Comparison of ENCODE assay signal across 13 cellular contexts in the genomic region with DNA sequence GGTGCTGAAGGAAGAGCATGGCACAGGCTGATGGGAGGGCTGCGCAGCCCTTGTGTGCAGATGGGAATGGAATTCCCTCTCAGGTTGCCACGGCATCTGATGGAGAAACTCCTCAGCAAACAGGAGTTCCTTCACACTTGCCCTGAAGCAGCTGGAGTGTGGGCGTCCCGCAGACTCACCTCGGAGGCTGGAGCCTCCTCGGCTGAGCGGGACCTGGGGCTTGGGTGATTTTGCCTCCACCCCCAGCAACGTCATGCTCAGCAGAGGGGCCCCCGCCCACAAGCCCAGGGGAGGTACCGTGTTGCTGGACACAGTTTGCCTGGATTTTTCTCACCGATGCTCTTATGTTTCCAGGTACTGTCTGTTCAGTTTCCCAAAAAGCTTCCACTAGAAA.
A peak's percentile ranks its signal among the peaks of the same experiment; 100 is the strongest.
DNase-seq lines count a peak whose midpoint lies in the region; ATAC-seq, FAIRE-seq and TF ChIP-seq lines count a peak whose summit lies in the region.
"Had no signal": no experiment of that assay in that cellular context is flagged by ENCODE, and none has a peak within 500 bp of the region (broad histone marks: within the 10 kb centered on the region; RNA-seq: fewer than 3 reads in every experiment).

No MANE protein-coding gene starts in this region.

- H3K36me3 ChIP-seq in bronchial epithelial cell (ENCODE audit: control insufficient read depth, insufficient read depth, low read length), result no peaks in the 10 kb centered on the region
- H3K36me3 ChIP-seq in mucosa of rectum (ENCODE audit: control insufficient read depth in 2 of 2, insufficient read depth in 2 of 2, low read length in 2 of 2), result no peaks in the 10 kb centered on the region
- H3K36me3 ChIP-seq: gastrocnemius medialis, neutrophil, vagina had no signal

- no peak for TF ChIP-seq CTCF in A549 (IDR thresholded peaks at IDR 0.05)
- TF ChIP-seq CTCF in bronchial epithelial cell (IDR thresholded peaks at IDR 0.05; ENCODE audit: insufficient read depth, low read length, severe bottlenecking), result no peak

- H3K4me3 ChIP-seq in A549, result peak overlapping the region; percentile 53
- H3K4me3 ChIP-seq in bronchial epithelial cell (ENCODE audit: low read depth, low read length), result no peak overlapping the region
- peak overlapping the region; percentile 44 to 48 for H3K4me3 ChIP-seq in mucosa of rectum (ENCODE audit: low read length in 2 of 2)
- H3K4me3 ChIP-seq: gastrocnemius medialis, vagina had no signal

- H3K9ac ChIP-seq in mucosa of rectum (ENCODE audit: low read depth in 1 of 2, low read length in 2 of 2), result peak overlapping the region in 1 of 2 donors; percentile 51

- H3K27me3 ChIP-seq in bronchial epithelial cell (ENCODE audit: control insufficient read depth, insufficient read depth, low read length) (no peaks in the 10 kb centered on the region), mucosa of rectum (ENCODE audit: control insufficient read depth in 2 of 2, insufficient read depth in 2 of 2, low read length in 2 of 2) (no peaks in the 10 kb centered on the region)
- H3K27me3 ChIP-seq: gastrocnemius medialis, neutrophil, vagina had no signal

- H3K4me1 ChIP-seq in A549 (no peaks in the 10 kb centered on the region), mucosa of rectum (ENCODE audit: control insufficient read depth in 2 of 2, insufficient read depth in 2 of 2, low read length in 2 of 2) (peaks cover 27 to 35% of the 10 kb centered on the region in 2 donors)

- H3K27ac ChIP-seq in A549, result peak overlapping the region; percentile 83 to 95
- no peak overlapping the region for H3K27ac ChIP-seq in mucosa of rectum (ENCODE audit: low read depth in 2 of 2, low read length in 2 of 2)
- H3K27ac ChIP-seq: gastrocnemius medialis, neutrophil, vagina had no signal

- ATAC-seq in A549, result peak; percentile 77 to 83
- ATAC-seq in HG02884 (IDR thresholded peaks at IDR 0.05; ENCODE audit: unreplicated experiment), result no peak
- ATAC-seq: gastrocnemius medialis, SK-N-SH treated with all-trans-retinoic acid at 6 μM for 48 hours had no signal

- FAIRE-seq in A549 (lab: Jason Lieb, UNC) (no peak), bronchial epithelial cell (lab: Jason Lieb, UNC) (peak; percentile 23)

- TF ChIP-seq RAD21 in A549 (conservative IDR thresholded peaks at IDR 0.05 in 1 of 2, IDR thresholded peaks at IDR 0.05 in 1 of 2), result no peak

- H3K9me3 ChIP-seq in A549 (no peaks in the 10 kb centered on the region), mucosa of rectum (ENCODE audit: control insufficient read depth in 2 of 2, low read length in 2 of 2) (no peaks in the 10 kb centered on the region)
- H3K9me3 ChIP-seq: gastrocnemius medialis, neutrophil, vagina had no signal

- TF ChIP-seq POLR2A in A549 (IDR thresholded peaks at IDR 0.05; ENCODE audit: low read length), result no peak

- DNase-seq in A549 (ENCODE audit: low read depth in 1 of 2, low spot score in 1 of 2), result peak; percentile 58 to 83
- peak; percentile 21 for DNase-seq in HPDE6-E6E7 (ENCODE audit: extremely low spot score)
- DNase-seq in bronchial epithelial cell (ENCODE audit: low read depth), result peak; percentile 10
- DNase-seq in NCI-H1417 (lab: John Stamatoyannopoulos, UW), result no peak
- no peak for DNase-seq in GM19240 (ENCODE audit: insufficient read length, low spot score)
- DNase-seq in activated CD8-positive, alpha-beta memory T cell treated with anti-CD3 and anti-CD28 coated beads, Interleukin-2, amount 50 U/mL, for 48 hours, result no peak
- DNase-seq: gastrocnemius medialis, NCI-H1694 had no signal

- CTCF ChIA-PET in A549 (lab: Yijun Ruan, JAX), result interaction anchor here (0.6 to 10.8 kb wide), 13 partner anchors 15 to 382 kb away, joined by 3 to 161 read pairs (median 4); a partner anchor contains a TSS

- peak overlapping the region; percentile 90 for H3K4me2 ChIP-seq in A549

- POLR2A ChIA-PET in A549 (lab: Yijun Ruan, JAX), result no interaction called here

- no peak for TF ChIP-seq EP300 in A549 (IDR thresholded peaks at IDR 0.05)

- 12% methylated on average over 8 of the region's 11 CpGs for WGBS in A549 (ENCODE audit: missing lambda C conversion rate)

TF ChIP-seq in A549, 52 proteins besides CTCF, POLR2A, EP300 and RAD21:
- TF ChIP-seq BHLHE40 (IDR thresholded peaks at IDR 0.05; ENCODE audit: low read depth, low read length), result no peak
- TF ChIP-seq NPAS2 (CRISPR knock-in tag; IDR thresholded peaks at IDR 0.05; ENCODE audit: borderline replicate concordance), result no peak
- TF ChIP-seq HDAC2 (IDR thresholded peaks at IDR 0.05), result no peak
- TF ChIP-seq, protein P1, sequence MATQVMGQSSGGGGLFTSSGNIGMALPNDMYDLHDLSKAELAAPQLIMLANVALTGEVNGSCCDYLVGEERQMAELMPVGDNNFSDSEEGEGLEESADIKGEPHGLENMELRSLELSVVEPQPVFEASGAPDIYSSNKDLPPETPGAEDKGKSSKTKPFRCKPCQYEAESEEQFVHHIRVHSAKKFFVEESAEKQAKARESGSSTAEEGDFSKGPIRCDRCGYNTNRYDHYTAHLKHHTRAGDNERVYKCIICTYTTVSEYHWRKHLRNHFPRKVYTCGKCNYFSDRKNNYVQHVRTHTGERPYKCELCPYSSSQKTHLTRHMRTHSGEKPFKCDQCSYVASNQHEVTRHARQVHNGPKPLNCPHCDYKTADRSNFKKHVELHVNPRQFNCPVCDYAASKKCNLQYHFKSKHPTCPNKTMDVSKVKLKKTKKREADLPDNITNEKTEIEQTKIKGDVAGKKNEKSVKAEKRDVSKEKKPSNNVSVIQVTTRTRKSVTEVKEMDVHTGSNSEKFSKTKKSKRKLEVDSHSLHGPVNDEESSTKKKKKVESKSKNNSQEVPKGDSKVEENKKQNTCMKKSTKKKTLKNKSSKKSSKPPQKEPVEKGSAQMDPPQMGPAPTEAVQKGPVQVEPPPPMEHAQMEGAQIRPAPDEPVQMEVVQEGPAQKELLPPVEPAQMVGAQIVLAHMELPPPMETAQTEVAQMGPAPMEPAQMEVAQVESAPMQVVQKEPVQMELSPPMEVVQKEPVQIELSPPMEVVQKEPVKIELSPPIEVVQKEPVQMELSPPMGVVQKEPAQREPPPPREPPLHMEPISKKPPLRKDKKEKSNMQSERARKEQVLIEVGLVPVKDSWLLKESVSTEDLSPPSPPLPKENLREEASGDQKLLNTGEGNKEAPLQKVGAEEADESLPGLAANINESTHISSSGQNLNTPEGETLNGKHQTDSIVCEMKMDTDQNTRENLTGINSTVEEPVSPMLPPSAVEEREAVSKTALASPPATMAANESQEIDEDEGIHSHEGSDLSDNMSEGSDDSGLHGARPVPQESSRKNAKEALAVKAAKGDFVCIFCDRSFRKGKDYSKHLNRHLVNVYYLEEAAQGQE (IDR thresholded peaks at IDR 0.05), result no peak
- no peak for TF ChIP-seq HOXB5 (CRISPR knock-in tag; IDR thresholded peaks at IDR 0.05)
- TF ChIP-seq, protein P2, sequence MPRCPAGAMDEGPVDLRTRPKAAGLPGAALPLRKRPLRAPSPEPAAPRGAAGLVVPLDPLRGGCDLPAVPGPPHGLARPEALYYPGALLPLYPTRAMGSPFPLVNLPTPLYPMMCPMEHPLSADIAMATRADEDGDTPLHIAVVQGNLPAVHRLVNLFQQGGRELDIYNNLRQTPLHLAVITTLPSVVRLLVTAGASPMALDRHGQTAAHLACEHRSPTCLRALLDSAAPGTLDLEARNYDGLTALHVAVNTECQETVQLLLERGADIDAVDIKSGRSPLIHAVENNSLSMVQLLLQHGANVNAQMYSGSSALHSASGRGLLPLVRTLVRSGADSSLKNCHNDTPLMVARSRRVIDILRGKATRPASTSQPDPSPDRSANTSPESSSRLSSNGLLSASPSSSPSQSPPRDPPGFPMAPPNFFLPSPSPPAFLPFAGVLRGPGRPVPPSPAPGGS (IDR thresholded peaks at IDR 0.05), result no peak
- TF ChIP-seq SREBF2 (IDR thresholded peaks at IDR 0.05), result no peak
- no peak for TF ChIP-seq CEBPB (IDR thresholded peaks at IDR 0.05)
- TF ChIP-seq, protein P3, sequence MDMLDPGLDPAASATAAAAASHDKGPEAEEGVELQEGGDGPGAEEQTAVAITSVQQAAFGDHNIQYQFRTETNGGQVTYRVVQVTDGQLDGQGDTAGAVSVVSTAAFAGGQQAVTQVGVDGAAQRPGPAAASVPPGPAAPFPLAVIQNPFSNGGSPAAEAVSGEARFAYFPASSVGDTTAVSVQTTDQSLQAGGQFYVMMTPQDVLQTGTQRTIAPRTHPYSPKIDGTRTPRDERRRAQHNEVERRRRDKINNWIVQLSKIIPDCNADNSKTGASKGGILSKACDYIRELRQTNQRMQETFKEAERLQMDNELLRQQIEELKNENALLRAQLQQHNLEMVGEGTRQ (IDR thresholded peaks at IDR 0.05), result no peak
- TF ChIP-seq MAZ (IDR thresholded peaks at IDR 0.05; ENCODE audit: borderline replicate concordance, low read depth, low read length), result no peak
- TF ChIP-seq KDM1A (IDR thresholded peaks at IDR 0.05; ENCODE audit: low read depth), result no peak
- no peak for TF ChIP-seq EHF (CRISPR knock-in tag; IDR thresholded peaks at IDR 0.05)
- no peak for TF ChIP-seq TP53 (CRISPR knock-in tag; IDR thresholded peaks at IDR 0.05)
- TF ChIP-seq, protein P4, sequence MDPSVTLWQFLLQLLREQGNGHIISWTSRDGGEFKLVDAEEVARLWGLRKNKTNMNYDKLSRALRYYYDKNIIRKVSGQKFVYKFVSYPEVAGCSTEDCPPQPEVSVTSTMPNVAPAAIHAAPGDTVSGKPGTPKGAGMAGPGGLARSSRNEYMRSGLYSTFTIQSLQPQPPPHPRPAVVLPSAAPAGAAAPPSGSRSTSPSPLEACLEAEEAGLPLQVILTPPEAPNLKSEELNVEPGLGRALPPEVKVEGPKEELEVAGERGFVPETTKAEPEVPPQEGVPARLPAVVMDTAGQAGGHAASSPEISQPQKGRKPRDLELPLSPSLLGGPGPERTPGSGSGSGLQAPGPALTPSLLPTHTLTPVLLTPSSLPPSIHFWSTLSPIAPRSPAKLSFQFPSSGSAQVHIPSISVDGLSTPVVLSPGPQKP (IDR thresholded peaks at IDR 0.05; ENCODE audit: low read depth, low read length), result no peak
- TF ChIP-seq FOSL2 (IDR thresholded peaks at IDR 0.05), result no peak
- TF ChIP-seq FOSL2 (CRISPR knock-in tag; IDR thresholded peaks at IDR 0.05), result no peak
- no peak for TF ChIP-seq CHD4 (IDR thresholded peaks at IDR 0.05; ENCODE audit: borderline replicate concordance)
- no peak for TF ChIP-seq MAFK (IDR thresholded peaks at IDR 0.05; ENCODE audit: partially characterized antibody)
- no peak for TF ChIP-seq RFX5 (IDR thresholded peaks at IDR 0.05)
- no peak for TF ChIP-seq ZFP36 (IDR thresholded peaks at IDR 0.05; ENCODE audit: borderline replicate concordance, partially characterized antibody)
- TF ChIP-seq GATA3 (IDR thresholded peaks at IDR 0.05; ENCODE audit: borderline replicate concordance), result no peak

Comparison
In these comparisons a context has a peak if more than half of its experiments do, and no peak if none do; other contexts are left out.
1. DNase-seq: peak in A549 (2 of 2), HPDE6-E6E7 (single experiment) and bronchial epithelial cell (single experiment); none in NCI-H1417 (0 of 3), GM19240 (single experiment) and activated CD8-positive, alpha-beta memory T cell treated with anti-CD3 and anti-CD28 coated beads, Interleukin-2, amount 50 U/mL, for 48 hours (single experiment).
2. H3K27ac ChIP-seq: peak in A549 (2 of 2); none in mucosa of rectum (0 of 2).